Comparison of ENCODE assay signal across 2 cellular contexts in genomic region chr20:5811746-5812145, GRCh38.
TF ChIP-seq lines count a peak whose summit lies in the region.

No MANE protein-coding gene starts in this region.

TF ChIP-seq in HepG2, 621 proteins besides CTCF, POLR2A, EP300 and RAD21:
- TF ChIP-seq ZNF629 (CRISPR knock-in tag; conservative IDR thresholded peaks at IDR 0.05) (peak; percentile 75), ZNF230 (CRISPR knock-in tag; IDR thresholded peaks at IDR 0.05) (no peak)
TF ChIP-seq in HepG2: peak in this region for 1.

TF ChIP-seq in K562, 482 proteins besides CTCF, POLR2A, EP300 and RAD21:
- no peak for TF ChIP-seq ZNF407 (IDR thresholded peaks at IDR 0.05; ENCODE audit: low read depth)
- TF ChIP-seq RBM25 (IDR thresholded peaks at IDR 0.05; ENCODE audit: low read depth, low read length, severe bottlenecking) = peak; percentile 52
- TF ChIP-seq RBM17 (IDR thresholded peaks at IDR 0.05; ENCODE audit: borderline replicate concordance, low read depth, low read length) = no peak
- TF ChIP-seq NFE2L1 (tag; IDR thresholded peaks at IDR 0.05; ENCODE audit: borderline replicate concordance, low read depth) = no peak
